In genomic region chr11:6604081-6604626, GRCh38 we compare ENCODE assay signal across 8 cellular contexts. TPM values are rescaled to one million over a fixed set of nuclear protein-coding genes. Genes with fewer than 3 reads are reported as not detected.
DNase-seq lines count a peak whose midpoint lies in the region; ATAC-seq and TF ChIP-seq lines count a peak whose summit lies in the region.

No MANE protein-coding gene starts in this region.

- peaks cover 20% of the 10 kb centered on the region for H3K4me1 Mint-ChIP-seq in activated T-cell treated with anti-CD3 and anti-CD28 coated beads, Interleukin-2, amount 50 U/mL, for 4 hours (ENCODE audit: low read depth)
- H3K4me1 Mint-ChIP-seq in naive B cell: peaks cover 7 to 23% (median 23%) of the 10 kb centered on the region in 3 donors

- H3K9me3 Mint-ChIP-seq in activated T-cell treated with anti-CD3 and anti-CD28 coated beads, Interleukin-2, amount 50 U/mL, for 4 hours: no peaks in the 10 kb centered on the region
- no peaks in the 10 kb centered on the region for H3K9me3 Mint-ChIP-seq in naive B cell

- ATAC-seq in GM18861 (IDR thresholded peaks at IDR 0.05; ENCODE audit: unreplicated experiment): peak; percentile 40
- ATAC-seq in HG03095 (IDR thresholded peaks at IDR 0.05; ENCODE audit: unreplicated experiment): peak; percentile 39
- peak; percentile 46 to 49 for ATAC-seq in activated T-cell treated with anti-CD3 and anti-CD28 coated beads, Interleukin-2, amount 50 U/mL, for 4 hours
- peak; percentile 70 to 73 for ATAC-seq in naive B cell (ENCODE audit: low read depth in 2 of 2)

- H3K27ac ChIP-seq in OCI-LY1 (ENCODE audit: low read depth, low read length, poor library complexity, severe bottlenecking) (peak overlapping the region; percentile 58), fibroblast of lung (ENCODE audit: insufficient read depth, low read length) (peak overlapping the region; percentile 92), urinary bladder (ENCODE audit: low read depth) (peak overlapping the region; percentile 86)

- H3K4me1 ChIP-seq in BE2C (peaks cover 8% of the 10 kb centered on the region), OCI-LY1 (ENCODE audit: insufficient read depth, low read length, severe bottlenecking) (peaks cover 48% of the 10 kb centered on the region), fibroblast of lung (ENCODE audit: control insufficient read depth, extremely low read depth, insufficient read depth, low read length) (peaks cover 20% of the 10 kb centered on the region), urinary bladder (ENCODE audit: insufficient read depth) (peaks cover 2% of the 10 kb centered on the region)

- H3K27me3 Mint-ChIP-seq in activated T-cell treated with anti-CD3 and anti-CD28 coated beads, Interleukin-2, amount 50 U/mL, for 4 hours (ENCODE audit: low read depth): no peaks in the 10 kb centered on the region
- H3K27me3 Mint-ChIP-seq in naive B cell: no peaks in the 10 kb centered on the region

- no peak overlapping the region for H3K4me3 Mint-ChIP-seq in activated T-cell treated with anti-CD3 and anti-CD28 coated beads, Interleukin-2, amount 50 U/mL, for 4 hours
- H3K4me3 Mint-ChIP-seq in naive B cell: no peak overlapping the region

- H3K36me3 Mint-ChIP-seq in activated T-cell treated with anti-CD3 and anti-CD28 coated beads, Interleukin-2, amount 50 U/mL, for 4 hours (ENCODE audit: insufficient read depth): peaks cover 25% of the 10 kb centered on the region
- peaks cover 5 to 8% of the 10 kb centered on the region in 2 donors for H3K36me3 Mint-ChIP-seq in naive B cell

- WGBS in urinary bladder: under 1% methylated on average over 20 of the region's 20 CpGs

- H3K27ac Mint-ChIP-seq in naive B cell: no peak overlapping the region

- H3K9me3 ChIP-seq in BE2C: no peaks in the 10 kb centered on the region
- no peaks in the 10 kb centered on the region for H3K9me3 ChIP-seq in OCI-LY1 (ENCODE audit: low read length)
- H3K9me3 ChIP-seq in fibroblast of lung (ENCODE audit: control insufficient read depth, insufficient read depth, low read depth, low read length): no peaks in the 10 kb centered on the region

- H3K36me3 ChIP-seq in BE2C (peaks cover 23% of the 10 kb centered on the region), OCI-LY1 (ENCODE audit: insufficient read depth, low read length) (peaks cover 44% of the 10 kb centered on the region), fibroblast of lung (ENCODE audit: control insufficient read depth, insufficient read depth, low read length) (peaks cover 25% of the 10 kb centered on the region), urinary bladder (ENCODE audit: insufficient read depth) (no peaks in the 10 kb centered on the region)

- H3K79me2 ChIP-seq in OCI-LY1 (ENCODE audit: insufficient read depth, low read length): peaks cover 19% of the 10 kb centered on the region
- H3K79me2 ChIP-seq in fibroblast of lung (ENCODE audit: control insufficient read depth, insufficient read depth, low read length): peaks cover 80% of the 10 kb centered on the region

- H3K27me3 ChIP-seq in BE2C (no peaks in the 10 kb centered on the region), OCI-LY1 (ENCODE audit: insufficient read depth, low read length) (no peaks in the 10 kb centered on the region), fibroblast of lung (ENCODE audit: control insufficient read depth, insufficient read depth, low read length) (no peaks in the 10 kb centered on the region)

- H3F3A ChIP-seq in OCI-LY1 (ENCODE audit: insufficient read depth, low read length): peaks cover 4% of the 10 kb centered on the region; the same call in 1 of the 2 replicates

- H3K9ac ChIP-seq in OCI-LY1 (ENCODE audit: low read length) (peak overlapping the region; percentile 93), fibroblast of lung (ENCODE audit: insufficient read depth, low read length) (peak overlapping the region; percentile 79)

- H3K9me2 ChIP-seq in OCI-LY1 (ENCODE audit: low read depth, low read length): no peaks in the 10 kb centered on the region

- no peaks in the 10 kb centered on the region for H4K20me1 ChIP-seq in OCI-LY1 (ENCODE audit: insufficient read depth, low read length)
- no peaks in the 10 kb centered on the region for H4K20me1 ChIP-seq in fibroblast of lung (ENCODE audit: control insufficient read depth, extremely low read depth, insufficient read depth, low read length)

- TF ChIP-seq CTCF in BE2C (IDR thresholded peaks at IDR 0.05; ENCODE audit: low read depth, low read length) (peak; percentile 17; the same call in 1 of the 2 replicates), OCI-LY1 (IDR thresholded peaks at IDR 0.05; ENCODE audit: low read length) (peak; percentile 45; the same call in 1 of the 2 replicates), fibroblast of lung (conservative IDR thresholded peaks at IDR 0.05 in 1 of 2, IDR thresholded peaks at IDR 0.05 in 1 of 2; ENCODE audit: low read depth in 1 of 2, low read length in 2 of 2) (peak; percentile 21 to 37)

- H3K4me3 ChIP-seq in BE2C (ENCODE audit: low read depth, low read length) (peak overlapping the region; percentile 85), OCI-LY1 (ENCODE audit: low read depth, low read length, poor library complexity, severe bottlenecking) (peak overlapping the region; percentile 71), fibroblast of lung (replicated peaks in 1 of 4; ENCODE audit: control extremely low read depth in 1 of 4, insufficient read depth in 1 of 4, low read depth in 3 of 4, low read length in 4 of 4) (peak overlapping the region; percentile 84 to 97 (median 90)), urinary bladder (ENCODE audit: low read depth, low read length) (peak overlapping the region; percentile 80)

- H2AFZ ChIP-seq in OCI-LY1 (ENCODE audit: low read length) (no peak overlapping the region), fibroblast of lung (ENCODE audit: low read length) (peak overlapping the region; percentile 34)

- DNase-seq in BE2C (peak; percentile 50), fibroblast of lung (ENCODE audit: low read depth in 2 of 2) (peak; percentile 64 to 73), naive B cell (peak; percentile 46)
- DNase-seq in activated T-cell treated with anti-CD3 and anti-CD28 coated beads, Interleukin-2, amount 50 U/mL, for 4 hours: peak; percentile 45

- H3K4me2 ChIP-seq in OCI-LY1 (ENCODE audit: low read length) (peak overlapping the region; percentile 90), fibroblast of lung (ENCODE audit: extremely low read depth, insufficient read depth, low read length) (peak overlapping the region; percentile 89)

RNA-seq across cellular contexts. Expression of gene ILK, which starts 0.6 kb away (rescaled TPM):
- polyA plus RNA-seq in BE2C (2012; ENCODE audit: insufficient read depth, insufficient read length, low read depth): 155 TPM
- total RNA-seq in activated T-cell treated with anti-CD3 and anti-CD28 coated beads, Interleukin-2, amount 50 U/mL, for 4 hours: 10 to 100 TPM; 38.6 to 48.9 (median 45.0) TPM
- total RNA-seq in fibroblast of lung (136 and 176 TPM in 2 replicates), urinary bladder (216 TPM)
- polyA plus RNA-seq in fibroblast of lung (420 and 461 TPM in 2 replicates), naive B cell (ENCODE audit: low read depth in 6 of 6) (10 to 100 TPM; 49.8 to 87.8 (median 73.8) TPM), urinary bladder (578 TPM)
- polyA plus RNA-seq in fibroblast of lung (2012): 336 and 355 TPM in 2 replicates
- polyA minus RNA-seq in fibroblast of lung (ENCODE audit: low replicate concordance): 406 and 477 TPM in 2 replicates

RNA-seq across cellular contexts. Expression of gene RRP8, which starts 0.7 kb away (rescaled TPM):
- 30.2 TPM for polyA plus RNA-seq in BE2C (2012; ENCODE audit: insufficient read depth, insufficient read length, low read depth)
- 10 to 100 TPM; 37.8 to 48.2 (median 41.4) TPM for total RNA-seq in activated T-cell treated with anti-CD3 and anti-CD28 coated beads, Interleukin-2, amount 50 U/mL, for 4 hours
- 9.2 and 12.1 TPM in 2 replicates for total RNA-seq in fibroblast of lung
- polyA plus RNA-seq in fibroblast of lung: 12.6 and 13.2 TPM in 2 replicates
- polyA plus RNA-seq in fibroblast of lung (2012): 10.3 and 15.2 TPM in 2 replicates
- 5.9 and 12.7 TPM in 2 replicates for polyA minus RNA-seq in fibroblast of lung (ENCODE audit: low replicate concordance)
- 10 to 100 TPM; 13.7 to 33.8 (median 18.6) TPM for polyA plus RNA-seq in naive B cell (ENCODE audit: low read depth in 6 of 6)
- total RNA-seq in urinary bladder: 14.2 TPM
- 24.8 TPM for polyA plus RNA-seq in urinary bladder

RNA-seq across cellular contexts. Expression of gene TAF10, which starts 7.9 kb away (rescaled TPM):
- 218 TPM for polyA plus RNA-seq in BE2C (2012; ENCODE audit: insufficient read depth, insufficient read length, low read depth)
- total RNA-seq in activated T-cell treated with anti-CD3 and anti-CD28 coated beads, Interleukin-2, amount 50 U/mL, for 4 hours: 100 to 1,000 TPM; 163 to 191 (median 188) TPM
- total RNA-seq in fibroblast of lung (61.9 and 77.8 TPM in 2 replicates), urinary bladder (12.4 TPM)
- polyA plus RNA-seq in fibroblast of lung (142 and 176 TPM in 2 replicates), naive B cell (ENCODE audit: low read depth in 6 of 6) (100 to 1,000 TPM; 203 to 344 (median 273) TPM), urinary bladder (65.3 TPM)
- 314 and 382 TPM in 2 replicates for polyA plus RNA-seq in fibroblast of lung (2012)
- polyA minus RNA-seq in fibroblast of lung (ENCODE audit: low replicate concordance): 228 and 438 TPM in 2 replicates

RNA-seq across cellular contexts. Expression of gene TPP1, which starts 15.1 kb away (rescaled TPM):
- polyA plus RNA-seq in BE2C (2012; ENCODE audit: insufficient read depth, insufficient read length, low read depth): 27.2 TPM
- total RNA-seq in activated T-cell treated with anti-CD3 and anti-CD28 coated beads, Interleukin-2, amount 50 U/mL, for 4 hours: 10 to 100 TPM; 25.4 to 35.6 (median 27.3) TPM
- total RNA-seq in fibroblast of lung (93.7 and 127 TPM in 2 replicates), urinary bladder (48.9 TPM)
- polyA plus RNA-seq in fibroblast of lung (136 and 195 TPM in 2 replicates), naive B cell (ENCODE audit: low read depth in 6 of 6) (100 to 1,000 TPM; 146 to 198 (median 176) TPM), urinary bladder (101 TPM)
- 76.3 and 89.6 TPM in 2 replicates for polyA plus RNA-seq in fibroblast of lung (2012)
- 189 and 228 TPM in 2 replicates for polyA minus RNA-seq in fibroblast of lung (ENCODE audit: low replicate concordance)

RNA-seq across cellular contexts. Expression of gene DCHS1, which starts 51.5 kb away (rescaled TPM):
- polyA plus RNA-seq in BE2C (2012; ENCODE audit: insufficient read depth, insufficient read length, low read depth): 9.6 TPM
- under 1 TPM; 0.28 to 0.40 (median 0.33) TPM for total RNA-seq in activated T-cell treated with anti-CD3 and anti-CD28 coated beads, Interleukin-2, amount 50 U/mL, for 4 hours
- total RNA-seq in fibroblast of lung: 11.0 and 23.9 TPM in 2 replicates
- polyA plus RNA-seq in fibroblast of lung: 0.92 and 5.0 TPM in 2 replicates
- polyA plus RNA-seq in fibroblast of lung (2012): 1.9 and 8.5 TPM in 2 replicates
- 17.9 and 76.9 TPM in 2 replicates for polyA minus RNA-seq in fibroblast of lung (ENCODE audit: low replicate concordance)
- polyA plus RNA-seq in naive B cell (ENCODE audit: low read depth in 6 of 6): under 1 TPM in 5 of 6 donors, not detected in 1; 0.07 to 0.85 (median 0.19) TPM
- 49.2 TPM for total RNA-seq in urinary bladder
- polyA plus RNA-seq in urinary bladder: 28.6 TPM

Comparison
In these comparisons a context has a peak if more than half of its experiments do, and no peak if none do; other contexts are left out.
1. Peak in every context shown above with its lines: DNase-seq, ATAC-seq, H3K4me3 ChIP-seq and H3K27ac ChIP-seq.